ENCODE assay signal across 18 cellular contexts in the genomic region with DNA sequence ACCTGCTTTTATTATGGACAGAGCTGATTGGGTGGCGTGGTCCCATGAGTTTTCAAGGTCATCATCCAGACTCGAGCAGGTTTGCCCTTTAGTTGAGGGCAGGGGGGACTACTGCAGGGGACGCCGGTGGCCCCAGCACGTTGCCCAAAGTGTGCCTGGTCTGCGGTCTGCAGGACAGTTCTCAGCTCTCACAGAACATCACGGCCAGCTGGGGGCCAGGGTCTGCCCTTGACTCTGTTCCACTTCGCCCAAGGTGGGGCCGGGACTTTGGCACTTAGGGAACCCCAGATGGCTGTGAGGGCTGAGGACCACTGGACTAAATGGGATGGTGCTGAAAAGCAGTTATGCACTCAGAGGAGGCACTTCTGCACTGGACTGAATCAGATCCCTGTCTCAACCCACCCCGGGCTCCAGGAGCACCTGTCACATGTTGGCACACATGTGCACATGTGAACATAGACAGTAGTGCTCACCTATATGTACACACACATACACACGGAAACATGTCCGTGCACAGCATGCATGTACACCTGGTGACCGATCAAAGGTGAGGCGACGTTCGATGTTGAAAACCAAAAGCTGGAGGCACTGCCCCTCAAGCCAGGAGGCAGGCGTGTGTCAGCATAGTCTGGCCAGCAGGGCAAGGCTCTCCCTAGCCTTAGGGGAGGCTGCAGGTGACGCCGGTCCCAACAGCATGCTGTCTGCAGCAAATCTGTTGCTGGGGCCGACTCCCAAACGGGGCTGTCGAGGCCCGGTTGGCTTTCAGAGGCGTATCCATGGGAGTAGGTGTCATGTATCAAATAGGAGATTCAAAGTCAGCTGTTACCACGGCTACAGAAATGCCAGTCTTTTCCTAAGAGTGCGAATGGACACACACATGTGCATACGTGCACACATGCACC. TPM values are rescaled to one million over a fixed set of nuclear protein-coding genes. Genes with fewer than 3 reads are reported as not detected.
DNase-seq lines count a peak whose midpoint lies in the region; ATAC-seq, FAIRE-seq and TF ChIP-seq lines count a peak whose summit lies in the region.
"Had no signal": no experiment of that assay in that cellular context is flagged by ENCODE, and none has a peak within 500 bp of the region (broad histone marks: within the 10 kb centered on the region; RNA-seq: fewer than 3 reads in every experiment).

No MANE protein-coding gene starts in this region.

- peaks cover 27% of the 10 kb centered on the region for H3K4me1 ChIP-seq in HepG2 (ENCODE audit: insufficient read depth, low read length)
- no peaks in the 10 kb centered on the region for H3K4me1 ChIP-seq in right lobe of liver
- H3K4me1 ChIP-seq in lower lobe of right lung: no peaks in the 10 kb centered on the region

- in situ Hi-C loops in HepG2 (cut with HindIII; ENCODE audit: extremely low pct_ligation_motif_present, low pct_unique_long_range_greater_than_20kb): loop anchor here (5.0 kb wide), 1 partner anchor 356 kb away; no protein-coding TSS in a partner anchor

- TF ChIP-seq CTCF in HepG2 (CRISPR knock-in tag; IDR thresholded peaks at IDR 0.05) (no peak), right lobe of liver (IDR thresholded peaks at IDR 0.05) (no peak), chondrocyte (IDR thresholded peaks at IDR 0.05) (no peak), lower lobe of right lung (IDR thresholded peaks at IDR 0.05) (no peak)

- peak; percentile 34 for ATAC-seq in HepG2
- ATAC-seq in right lobe of liver: no peak
- ATAC-seq in lower lobe of right lung: no peak
- ATAC-seq in activated T-helper 17 cell treated with anti-CD3 and anti-CD28 coated beads, Interleukin-2, amount 50 U/mL, for 72 hours (replicated peaks): no peak

- TF ChIP-seq POLR2A in HepG2 (IDR thresholded peaks at IDR 0.05; ENCODE audit: insufficient read depth in 1 of 2, low read depth in 2 of 2, low read length in 2 of 2): no peak
- TF ChIP-seq POLR2A in right lobe of liver (IDR thresholded peaks at IDR 0.05): no peak

- H3K4me3 Mint-ChIP-seq in chondrocyte (ENCODE audit: unreplicated experiment): no peak overlapping the region
- no peak overlapping the region for H3K4me3 Mint-ChIP-seq in activated T-helper 17 cell treated with anti-CD3 and anti-CD28 coated beads, Interleukin-2, amount 50 U/mL, for 72 hours

- H3K4me2 ChIP-seq in HepG2 (ENCODE audit: low read depth, low read length): no peak overlapping the region
- H3K4me2 ChIP-seq: PC-9 had no signal

- POLR2A ChIA-PET in HepG2 (lab: Yijun Ruan, JAX): no interaction called here

- H3K27me3 ChIP-seq in HepG2 (ENCODE audit: control insufficient read depth in 1 of 2, insufficient read depth in 2 of 2, low read length in 2 of 2): peaks cover 21 to 73% of the 10 kb centered on the region in 2 experiments
- no peaks in the 10 kb centered on the region for H3K27me3 ChIP-seq in right lobe of liver
- no peaks in the 10 kb centered on the region for H3K27me3 ChIP-seq in lower lobe of right lung (ENCODE audit: low read depth)
- H3K27me3 ChIP-seq: MG63 had no signal

- H3K79me2 ChIP-seq in HepG2 (ENCODE audit: insufficient read depth, low read length): no peaks in the 10 kb centered on the region

- no peak for DNase-seq in HepG2 (ENCODE audit: low spot score)
- DNase-seq in right lobe of liver: no peak
- DNase-seq in chondrocyte (ENCODE audit: low spot score): peak; percentile 83
- peak; percentile 34 for DNase-seq in lower lobe of right lung
- DNase-seq in HK-2 (ENCODE audit: unreplicated experiment): no peak
- DNase-seq in NCI-H146 (lab: John Stamatoyannopoulos, UW): no peak
- DNase-seq: COR-L47, GF-D8, GOT3, Karpas-422, MG63, NCI-H1092, NCI-H1694, NCI-H2107, NCI-H446, PC-9 had no signal

- no peak for TF ChIP-seq RAD21 in HepG2 (CRISPR knock-in tag; IDR thresholded peaks at IDR 0.05)

- H3K9me3 Mint-ChIP-seq in chondrocyte (ENCODE audit: low read depth): no peaks in the 10 kb centered on the region
- no peaks in the 10 kb centered on the region for H3K9me3 Mint-ChIP-seq in activated T-helper 17 cell treated with anti-CD3 and anti-CD28 coated beads, Interleukin-2, amount 50 U/mL, for 72 hours

- intact Hi-C loops in HepG2 (cut with micrococcal nuclease; ENCODE audit: unreplicated experiment): no loop called here
- intact Hi-C loops in right lobe of liver (cut with DNase I): no loop called here
- intact Hi-C loops in lower lobe of right lung (cut with DNase I): no loop called here

- no peak for TF ChIP-seq EP300 in HepG2 (IDR thresholded peaks at IDR 0.05; ENCODE audit: low read depth in 2 of 2, low read length in 2 of 2)
- TF ChIP-seq EP300 in HepG2 (CRISPR knock-in tag; IDR thresholded peaks at IDR 0.05; ENCODE audit: borderline replicate concordance): no peak

- H3K36me3 Mint-ChIP-seq in chondrocyte (ENCODE audit: low read depth): no peaks in the 10 kb centered on the region
- no peaks in the 10 kb centered on the region for H3K36me3 Mint-ChIP-seq in activated T-helper 17 cell treated with anti-CD3 and anti-CD28 coated beads, Interleukin-2, amount 50 U/mL, for 72 hours (ENCODE audit: low read depth)

- no peaks in the 10 kb centered on the region for H3K36me3 ChIP-seq in HepG2 (replicated peaks in 1 of 2; ENCODE audit: control insufficient read depth in 1 of 2, insufficient read depth in 2 of 2, low read length in 2 of 2)
- H3K36me3 ChIP-seq in right lobe of liver: no peaks in the 10 kb centered on the region
- H3K36me3 ChIP-seq in lower lobe of right lung: no peaks in the 10 kb centered on the region
- H3K36me3 ChIP-seq: MG63 had no signal

- no peak overlapping the region for H2AFZ ChIP-seq in HepG2 (ENCODE audit: low read length)
- H2AFZ ChIP-seq: PC-9 had no signal

- CTCF ChIA-PET in HepG2 (lab: Yijun Ruan, JAX; ENCODE audit: low intra/inter-chr PET ratio, low total read pairs): no interaction called here

- no peak overlapping the region for H3K9ac ChIP-seq in HepG2 (ENCODE audit: insufficient read depth, low read depth, low read length)

- WGBS in HepG2 (ENCODE audit: low lambda C conversion rate): 44% methylated on average over 21 of the region's 27 CpGs
- 50% methylated on average over 2 of the region's 27 CpGs for WGBS in right lobe of liver (ENCODE audit: insufficient coverage, low coverage, low lambda C conversion rate, missing lambda C conversion rate)

- H3K9me3 ChIP-seq in HepG2 (ENCODE audit: low read length) (no peaks in the 10 kb centered on the region), right lobe of liver (no peaks in the 10 kb centered on the region), lower lobe of right lung (no peaks in the 10 kb centered on the region)
- H3K9me3 ChIP-seq: MG63 had no signal

- FAIRE-seq in HepG2 (lab: Jason Lieb, UNC): no peak
- FAIRE-seq: GM12892 had no signal

- H4K20me1 ChIP-seq in HepG2 (ENCODE audit: insufficient read depth, low read length): no peaks in the 10 kb centered on the region

- no peaks in the 10 kb centered on the region for H3K4me1 Mint-ChIP-seq in chondrocyte (ENCODE audit: low read depth)
- no peaks in the 10 kb centered on the region for H3K4me1 Mint-ChIP-seq in activated T-helper 17 cell treated with anti-CD3 and anti-CD28 coated beads, Interleukin-2, amount 50 U/mL, for 72 hours

- H3K27ac ChIP-seq in HepG2 (ENCODE audit: extremely low read length, insufficient read depth, low read length) (no peak overlapping the region), right lobe of liver (no peak overlapping the region), lower lobe of right lung (no peak overlapping the region)
- H3K27ac ChIP-seq: PC-9 had no signal

- no peaks in the 10 kb centered on the region for H3K27me3 Mint-ChIP-seq in chondrocyte (ENCODE audit: low read depth)
- no peaks in the 10 kb centered on the region for H3K27me3 Mint-ChIP-seq in activated T-helper 17 cell treated with anti-CD3 and anti-CD28 coated beads, Interleukin-2, amount 50 U/mL, for 72 hours

- H3K27ac Mint-ChIP-seq in chondrocyte (ENCODE audit: unreplicated experiment): no peak overlapping the region
- H3K27ac Mint-ChIP-seq in activated T-helper 17 cell treated with anti-CD3 and anti-CD28 coated beads, Interleukin-2, amount 50 U/mL, for 72 hours: no peak overlapping the region

- H3K4me3 ChIP-seq in HepG2 (replicated peaks in 1 of 3; ENCODE audit: insufficient read depth in 1 of 3, low read depth in 2 of 3, low read length in 3 of 3) (no peak overlapping the region), right lobe of liver (no peak overlapping the region), lower lobe of right lung (no peak overlapping the region)
- H3K4me3 ChIP-seq: MG63, PC-9 had no signal

- BruUV-seq in HepG2 (replicated peaks; lab: Mats Ljungman, UMichigan): no TSS peak

RNA-seq across cellular contexts. Expression of gene ANO7, which starts 10.2 kb away (rescaled TPM):
- total RNA-seq in HepG2 (2016; rRNA removed; fragmentation: Illumina TruSeq; extraction: Trizol) (3.7 and 4.9 TPM in 2 replicates), right lobe of liver (1 to 10 TPM in 3 of 6 experiments, under 1 TPM in 3; 0.61 to 2.4 (median 0.97) TPM), chondrocyte (0.48 to 2.2 TPM (median 1.5 TPM) in 3 replicates), lower lobe of right lung (1.3 TPM)
- 1.7 and 1.9 TPM in 2 replicates for total RNA-seq in HepG2 (2016; cell fraction: cytosol; rRNA removed; fragmentation: Illumina TruSeq; extraction: Trizol; ENCODE audit: low read depth)
- total RNA-seq in HepG2 (2016; cell fraction: insoluble cytoplasmic fraction; rRNA removed; fragmentation: Illumina TruSeq; extraction: Trizol): 2.9 and 5.5 TPM in 2 replicates
- 3.2 and 4.1 TPM in 2 replicates for total RNA-seq in HepG2 (2016; cell fraction: membrane; rRNA removed; fragmentation: Illumina TruSeq; extraction: Trizol)
- 4.7 and 5.1 TPM in 2 replicates for total RNA-seq in HepG2 (2016; cell fraction: nucleus; rRNA removed; fragmentation: Illumina TruSeq; extraction: Trizol)
- 4.1 and 4.9 TPM in 2 replicates for polyA plus RNA-seq in HepG2 (2011; rRNA removed)
- polyA plus RNA-seq in HepG2 (2011; cell fraction: cytosol; rRNA removed): 2.9 and 3.9 TPM in 2 replicates
- polyA plus RNA-seq in HepG2 (2011; cell fraction: nucleus; rRNA removed): 29.8 and 33.6 TPM in 2 replicates
- 8.8 and 10.8 TPM in 2 replicates for polyA plus RNA-seq in HepG2 (2012)
- 3.3 and 3.8 TPM in 2 replicates for polyA plus RNA-seq in HepG2 (2016; cell fraction: cytosol; fragmentation: Illumina TruSeq; extraction: Trizol; ENCODE audit: low read depth)
- 7.5 and 11.5 TPM in 2 replicates for polyA plus RNA-seq in HepG2 (2016; cell fraction: insoluble cytoplasmic fraction; fragmentation: Illumina TruSeq; extraction: Trizol; ENCODE audit: low read depth)
- polyA plus RNA-seq in HepG2 (2016; cell fraction: membrane; fragmentation: Illumina TruSeq; extraction: Trizol; ENCODE audit: low read depth): 7.5 and 8.6 TPM in 2 replicates
- 14.9 and 15.8 TPM in 2 replicates for polyA plus RNA-seq in HepG2 (2016; cell fraction: nucleus; fragmentation: Illumina TruSeq; extraction: Trizol; ENCODE audit: insufficient read depth, low read depth)
- 1.1 and 16.7 TPM in 2 replicates for polyA minus RNA-seq in HepG2 (2011; rRNA and poly(A)+ RNA removed; ENCODE audit: low replicate concordance)
- polyA minus RNA-seq in HepG2 (2011; cell fraction: cytosol; rRNA and poly(A)+ RNA removed): 5.1 and 8.4 TPM in 2 replicates
- 13.8 and 18.4 TPM in 2 replicates for polyA minus RNA-seq in HepG2 (2011; cell fraction: nucleus; rRNA and poly(A)+ RNA removed)
- total RNA-seq in activated T-helper 17 cell treated with anti-CD3 and anti-CD28 coated beads, Interleukin-2, amount 50 U/mL, for 72 hours: 10 to 100 TPM in 1 of 2 donors, 1 to 10 TPM in 1; 1.6 to 12.8 TPM

RNA-seq across cellular contexts. Expression of gene PPP1R7, which starts 48.4 kb away (rescaled TPM):
- total RNA-seq in HepG2 (2016; rRNA removed; fragmentation: Illumina TruSeq; extraction: Trizol) (67.9 and 77.2 TPM in 2 replicates), right lobe of liver (10 to 100 TPM; 27.8 to 35.7 (median 29.5) TPM), chondrocyte (43.1 to 54.2 TPM (median 44.3 TPM) in 3 replicates), lower lobe of right lung (58.9 TPM)
- 27.7 and 40.5 TPM in 2 replicates for total RNA-seq in HepG2 (2016; cell fraction: cytosol; rRNA removed; fragmentation: Illumina TruSeq; extraction: Trizol; ENCODE audit: low read depth)
- 78.8 and 81.3 TPM in 2 replicates for total RNA-seq in HepG2 (2016; cell fraction: insoluble cytoplasmic fraction; rRNA removed; fragmentation: Illumina TruSeq; extraction: Trizol)
- total RNA-seq in HepG2 (2016; cell fraction: membrane; rRNA removed; fragmentation: Illumina TruSeq; extraction: Trizol): 33.9 and 34.7 TPM in 2 replicates
- 31.6 and 35.8 TPM in 2 replicates for total RNA-seq in HepG2 (2016; cell fraction: nucleus; rRNA removed; fragmentation: Illumina TruSeq; extraction: Trizol)
- polyA plus RNA-seq in HepG2 (2011; rRNA removed): 27.4 and 33.3 TPM in 2 replicates
- polyA plus RNA-seq in HepG2 (2011; cell fraction: cytosol; rRNA removed): 19.4 and 25.1 TPM in 2 replicates
- 14.7 and 16.8 TPM in 2 replicates for polyA plus RNA-seq in HepG2 (2011; cell fraction: nucleus; rRNA removed)
- polyA plus RNA-seq in HepG2 (2012): 43.0 and 56.8 TPM in 2 replicates
- 29.9 and 37.7 TPM in 2 replicates for polyA plus RNA-seq in HepG2 (2016; cell fraction: cytosol; fragmentation: Illumina TruSeq; extraction: Trizol; ENCODE audit: low read depth)
- polyA plus RNA-seq in HepG2 (2016; cell fraction: insoluble cytoplasmic fraction; fragmentation: Illumina TruSeq; extraction: Trizol; ENCODE audit: low read depth): 99.4 and 106 TPM in 2 replicates
- polyA plus RNA-seq in HepG2 (2016; cell fraction: membrane; fragmentation: Illumina TruSeq; extraction: Trizol; ENCODE audit: low read depth): 34.4 and 34.7 TPM in 2 replicates
- 52.8 and 60.1 TPM in 2 replicates for polyA plus RNA-seq in HepG2 (2016; cell fraction: nucleus; fragmentation: Illumina TruSeq; extraction: Trizol; ENCODE audit: insufficient read depth, low read depth)
- 22.5 and 25.7 TPM in 2 replicates for polyA minus RNA-seq in HepG2 (2011; rRNA and poly(A)+ RNA removed; ENCODE audit: low replicate concordance)
- 18.4 and 24.7 TPM in 2 replicates for polyA minus RNA-seq in HepG2 (2011; cell fraction: cytosol; rRNA and poly(A)+ RNA removed)
- polyA minus RNA-seq in HepG2 (2011; cell fraction: nucleus; rRNA and poly(A)+ RNA removed): 24.0 and 27.0 TPM in 2 replicates
- total RNA-seq in activated T-helper 17 cell treated with anti-CD3 and anti-CD28 coated beads, Interleukin-2, amount 50 U/mL, for 72 hours: 10 to 100 TPM; 81.9 to 86.4 TPM

RNA-seq across cellular contexts. Expression of gene PASK, which starts 49.4 kb away (rescaled TPM):
- total RNA-seq in HepG2 (2016; rRNA removed; fragmentation: Illumina TruSeq; extraction: Trizol) (16.0 and 17.0 TPM in 2 replicates), right lobe of liver (1 to 10 TPM; 2.0 to 4.2 (median 3.4) TPM), chondrocyte (4.4 to 13.8 TPM (median 4.5 TPM) in 3 replicates), lower lobe of right lung (10.8 TPM)
- 18.0 and 28.0 TPM in 2 replicates for total RNA-seq in HepG2 (2016; cell fraction: cytosol; rRNA removed; fragmentation: Illumina TruSeq; extraction: Trizol; ENCODE audit: low read depth)
- total RNA-seq in HepG2 (2016; cell fraction: insoluble cytoplasmic fraction; rRNA removed; fragmentation: Illumina TruSeq; extraction: Trizol): 14.4 and 17.9 TPM in 2 replicates
- total RNA-seq in HepG2 (2016; cell fraction: membrane; rRNA removed; fragmentation: Illumina TruSeq; extraction: Trizol): 5.9 and 7.8 TPM in 2 replicates
- total RNA-seq in HepG2 (2016; cell fraction: nucleus; rRNA removed; fragmentation: Illumina TruSeq; extraction: Trizol): 22.6 and 27.5 TPM in 2 replicates
- 6.9 and 7.1 TPM in 2 replicates for polyA plus RNA-seq in HepG2 (2011; rRNA removed)
- 2.1 and 4.1 TPM in 2 replicates for polyA plus RNA-seq in HepG2 (2011; cell fraction: cytosol; rRNA removed)
- 36.3 and 40.3 TPM in 2 replicates for polyA plus RNA-seq in HepG2 (2011; cell fraction: nucleus; rRNA removed)
- polyA plus RNA-seq in HepG2 (2012): 6.8 and 9.6 TPM in 2 replicates
- 0.79 and 1.0 TPM in 2 replicates for polyA plus RNA-seq in HepG2 (2016; cell fraction: cytosol; fragmentation: Illumina TruSeq; extraction: Trizol; ENCODE audit: low read depth)
- 9.2 and 11.1 TPM in 2 replicates for polyA plus RNA-seq in HepG2 (2016; cell fraction: insoluble cytoplasmic fraction; fragmentation: Illumina TruSeq; extraction: Trizol; ENCODE audit: low read depth)
- polyA plus RNA-seq in HepG2 (2016; cell fraction: membrane; fragmentation: Illumina TruSeq; extraction: Trizol; ENCODE audit: low read depth): 1.7 and 2.3 TPM in 2 replicates
- 79.4 and 83.7 TPM in 2 replicates for polyA plus RNA-seq in HepG2 (2016; cell fraction: nucleus; fragmentation: Illumina TruSeq; extraction: Trizol; ENCODE audit: insufficient read depth, low read depth)
- polyA minus RNA-seq in HepG2 (2011; rRNA and poly(A)+ RNA removed; ENCODE audit: low replicate concordance): 28.2 and 32.5 TPM in 2 replicates
- polyA minus RNA-seq in HepG2 (2011; cell fraction: cytosol; rRNA and poly(A)+ RNA removed): 3.7 and 15.6 TPM in 2 replicates
- polyA minus RNA-seq in HepG2 (2011; cell fraction: nucleus; rRNA and poly(A)+ RNA removed): 10.7 and 14.4 TPM in 2 replicates
- 10 to 100 TPM; 71.0 to 73.6 TPM for total RNA-seq in activated T-helper 17 cell treated with anti-CD3 and anti-CD28 coated beads, Interleukin-2, amount 50 U/mL, for 72 hours

Comparison
In these comparisons a context has a peak if more than half of its experiments do, and no peak if none do; other contexts are left out.
1. DNase-seq: peak in chondrocyte (single experiment) and lower lobe of right lung (single experiment); none in HepG2 (single experiment), right lobe of liver (0 of 3), HK-2 (single experiment) and NCI-H146 (single experiment).